In genomic region chr7:94654764-94655561, GRCh38 we compare ENCODE assay signal across 8 cellular contexts. TPM values are rescaled to one million over a fixed set of nuclear protein-coding genes. Genes with fewer than 3 reads are reported as not detected.
DNase-seq lines count a peak whose midpoint lies in the region; ATAC-seq, FAIRE-seq and TF ChIP-seq lines count a peak whose summit lies in the region.

No MANE protein-coding gene starts in this region.

- no peaks in the 10 kb centered on the region for H3K36me3 Mint-ChIP-seq in activated CD8-positive, alpha-beta memory T cell treated with anti-CD3 and anti-CD28 coated beads, Interleukin-2, amount 10 ng/mL, durations not matched to agents 7 days and 5 days
- H3K36me3 Mint-ChIP-seq in chondrocyte (ENCODE audit: low read depth), result no peaks in the 10 kb centered on the region

- H3K9me3 Mint-ChIP-seq in activated CD8-positive, alpha-beta memory T cell treated with anti-CD3 and anti-CD28 coated beads, Interleukin-2, amount 10 ng/mL, durations not matched to agents 7 days and 5 days (ENCODE audit: low read depth), result no peaks in the 10 kb centered on the region
- H3K9me3 Mint-ChIP-seq in chondrocyte (ENCODE audit: low read depth), result no peaks in the 10 kb centered on the region

- ATAC-seq in activated CD8-positive, alpha-beta memory T cell treated with anti-CD3 and anti-CD28 coated beads, Interleukin-2, amount 10 ng/mL, durations not matched to agents 7 days and 5 days, result no peak
- no peak for ATAC-seq in left lobe of liver

- TF ChIP-seq POLR2A in GM12891 (IDR thresholded peaks at IDR 0.05; ENCODE audit: low read depth, low read length), result no peak

- H3K4me1 ChIP-seq in NT2/D1 (ENCODE audit: insufficient read depth, insufficient read length), result no peaks in the 10 kb centered on the region

- H3K4me1 Mint-ChIP-seq in activated CD8-positive, alpha-beta memory T cell treated with anti-CD3 and anti-CD28 coated beads, Interleukin-2, amount 10 ng/mL, durations not matched to agents 7 days and 5 days, result peaks cover 19% of the 10 kb centered on the region
- peaks cover 29% of the 10 kb centered on the region for H3K4me1 Mint-ChIP-seq in chondrocyte (ENCODE audit: low read depth)

- no peak for DNase-seq in activated CD8-positive, alpha-beta memory T cell treated with anti-CD3 and anti-CD28 coated beads, Interleukin-2, amount 10 ng/mL, durations not matched to agents 7 days and 5 days
- no peak for DNase-seq in activated CD8-positive, alpha-beta memory T cell treated with anti-CD3 and anti-CD28 coated beads for 24 hours
- DNase-seq in NT2/D1 (ENCODE audit: low read depth, low spot score) (no peak), chondrocyte (ENCODE audit: low spot score) (no peak), left lobe of liver (ENCODE audit: low spot score) (peak; percentile 43), substantia nigra (lab: John Stamatoyannopoulos, UW) (peak in 16 of 49 donors; percentile 12 to 65 (median 24)), GF-D8 (lab: John Stamatoyannopoulos, UW) (no peak), GM12891 (ENCODE audit: insufficient read length, low spot score) (no peak)

- peak overlapping the region; percentile 69 for H3K27ac ChIP-seq in substantia nigra (ENCODE audit: low read depth, low read length, poor library complexity, severe bottlenecking)

- peak overlapping the region; percentile 8 for H3K27ac Mint-ChIP-seq in activated CD8-positive, alpha-beta memory T cell treated with anti-CD3 and anti-CD28 coated beads, Interleukin-2, amount 10 ng/mL, durations not matched to agents 7 days and 5 days
- H3K27ac Mint-ChIP-seq in chondrocyte (ENCODE audit: unreplicated experiment), result peak overlapping the region; percentile 95

- no peaks in the 10 kb centered on the region for H3K9me3 ChIP-seq in NT2/D1 (ENCODE audit: insufficient read depth, low read length)

- H3K36me3 ChIP-seq in NT2/D1 (ENCODE audit: insufficient read depth, insufficient read length, low read length), result no peaks in the 10 kb centered on the region

- CTCF ChIA-PET in activated CD8-positive, alpha-beta memory T cell treated with anti-CD3 and anti-CD28 coated beads, Interleukin-2, amount 10 ng/mL, durations not matched to agents 7 days and 5 days (lab: Charles Lee), result interaction anchor here (2.8 kb wide), 1 partner anchor 205 kb away, joined by 15 read pairs; no protein-coding TSS in a partner anchor

- peaks cover 48% of the 10 kb centered on the region for H3K27me3 Mint-ChIP-seq in activated CD8-positive, alpha-beta memory T cell treated with anti-CD3 and anti-CD28 coated beads, Interleukin-2, amount 10 ng/mL, durations not matched to agents 7 days and 5 days
- no peaks in the 10 kb centered on the region for H3K27me3 Mint-ChIP-seq in chondrocyte (ENCODE audit: low read depth)

- no peak for FAIRE-seq in GM12891 (lab: Jason Lieb, UNC)

- no peak for TF ChIP-seq CTCF in chondrocyte (IDR thresholded peaks at IDR 0.05)

- H3K27me3 ChIP-seq in NT2/D1 (ENCODE audit: insufficient read depth, insufficient read length), result no peaks in the 10 kb centered on the region

- peak overlapping the region; percentile 85 for H3K4me3 ChIP-seq in NT2/D1 (ENCODE audit: insufficient read length, low read depth)

- H3K9ac ChIP-seq in NT2/D1 (ENCODE audit: insufficient read length, low read depth), result peak overlapping the region; percentile 93

- H3K4me3 Mint-ChIP-seq in activated CD8-positive, alpha-beta memory T cell treated with anti-CD3 and anti-CD28 coated beads, Interleukin-2, amount 10 ng/mL, durations not matched to agents 7 days and 5 days, result peak overlapping the region; percentile 73
- peak overlapping the region; percentile 93 for H3K4me3 Mint-ChIP-seq in chondrocyte (ENCODE audit: unreplicated experiment)

TF ChIP-seq in GM12891, 5 proteins besides CTCF, POLR2A, EP300 and RAD21:
- no peak for TF ChIP-seq SPI1 (IDR thresholded peaks at IDR 0.05; ENCODE audit: low read depth, low read length)
- no peak for TF ChIP-seq POU2F2 (IDR thresholded peaks at IDR 0.05; ENCODE audit: low read depth, low read length)
- TF ChIP-seq TAF1 (IDR thresholded peaks at IDR 0.05; ENCODE audit: low read depth, low read length), result no peak
- no peak for TF ChIP-seq PAX5 (IDR thresholded peaks at IDR 0.05; ENCODE audit: insufficient read depth, low read length, severe bottlenecking)
- TF ChIP-seq POLR2AphosphoS5 (IDR thresholded peaks at IDR 0.05; ENCODE audit: low read depth, low read length), result no peak
TF ChIP-seq in GM12891: peak in this region for 0.

RNA-seq across cellular contexts. Expression of gene SGCE, which starts 1.0 kb away (rescaled TPM):
- total RNA-seq in activated CD8-positive, alpha-beta memory T cell treated with anti-CD3 and anti-CD28 coated beads, Interleukin-2, amount 10 ng/mL, durations not matched to agents 7 days and 5 days, result 1 to 10 TPM; 2.4 to 3.2 TPM
- total RNA-seq in chondrocyte (61.1 to 76.8 TPM (median 72.3 TPM) in 3 replicates), left lobe of liver (6.5 TPM)
- polyA plus RNA-seq in GM12891 (2012; ENCODE audit: low read depth, missing spikeins), result 17.4 TPM
